In genomic region chr16:8782673-8783072, GRCh38 we compare ENCODE assay signal across 33 cellular contexts.
"Had no signal": no experiment of that assay in that cellular context is flagged by ENCODE, and none has a peak within 500 bp of the region (broad histone marks: within the 10 kb centered on the region; RNA-seq: fewer than 3 reads in every experiment).

No MANE protein-coding gene starts in this region.

- H3K27ac Mint-ChIP-seq: activated CD4-positive, alpha-beta memory T cell treated with anti-CD3 and anti-CD28 coated beads for 36 hours; activated CD4-positive, alpha-beta T cell treated with anti-CD3 and anti-CD28 coated beads for 36 hours; activated CD8-positive, alpha-beta memory T cell treated with anti-CD3 and anti-CD28 coated beads, Interleukin-2, amount 10 ng/mL, durations not matched to agents 7 days and 5 days; activated CD8-positive, alpha-beta T cell treated with anti-CD3 and anti-CD28 coated beads, Interleukin-2, amount 10 ng/mL, durations not matched to agents 7 days and 5 days; activated naive CD8-positive, alpha-beta T cell treated with anti-CD3 and anti-CD28 coated beads, Interleukin-2, amount 10 ng/mL, durations not matched to agents 7 days and 5 days; activated T-helper 1 cell treated with anti-CD3 and anti-CD28 coated beads, Interleukin-12 subunit alpha, Interleukin-12 subunit beta, Interleukin-2, Interleukin-4 antibody, amounts not matched to agents 30 ng/mL and 10 ng/mL and 1 ng/mL, durations not matched to agents 14 hours and 24 hours and 36 hours; dendritic cell treated with granulocyte-macrophage colony-stimulating factor and Interleukin-4, amounts not matched to agents 40 ng/mL and 50 ng/mL, for 4 days; endodermal cell; T-helper 17 cell; T-helper 2 cell treated with Interferon-gamma antibody and Interleukin-4, amounts not matched to agents 5 μg/mL and 100 μg/mL, for 36 hours had no signal

- H3K9me3 ChIP-seq: ascending aorta, breast epithelium, esophagus muscularis mucosa, gastroesophageal sphincter, heart right ventricle had no signal

- H3K4me1 Mint-ChIP-seq: activated CD4-positive, alpha-beta T cell treated with anti-CD3 and anti-CD28 coated beads for 36 hours; activated CD4-positive, alpha-beta T cell treated with anti-CD3 and anti-CD28 coated beads, Interleukin-2, amount 10 ng/mL, durations not matched to agents 24 days and 14 days; activated CD8-positive, alpha-beta memory T cell treated with anti-CD3 and anti-CD28 coated beads, Interleukin-2, amount 10 ng/mL, durations not matched to agents 7 days and 5 days; activated naive CD8-positive, alpha-beta T cell treated with anti-CD3 and anti-CD28 coated beads, Interleukin-2, amount 10 ng/mL, durations not matched to agents 7 days and 5 days; brain had no signal

- H3K27me3 ChIP-seq: ascending aorta, breast epithelium, cardiac muscle cell, dorsolateral prefrontal cortex, esophagus muscularis mucosa, foreskin keratinocyte, gastroesophageal sphincter, heart right ventricle had no signal

- H3K9me3 Mint-ChIP-seq: activated CD4-positive, alpha-beta memory T cell treated with anti-CD3 and anti-CD28 coated beads for 36 hours; activated CD4-positive, alpha-beta T cell treated with anti-CD3 and anti-CD28 coated beads, Interleukin-2, amount 10 ng/mL, durations not matched to agents 24 days and 14 days; activated naive CD4-positive, alpha-beta T cell treated with anti-CD3 and anti-CD28 coated beads, Interleukin-2, amount 50 U/mL, for 72 hours; activated naive CD8-positive, alpha-beta T cell treated with anti-CD3 and anti-CD28 coated beads, Interleukin-2, amount 10 ng/mL, durations not matched to agents 7 days and 5 days; activated T-helper 1 cell treated with anti-CD3 and anti-CD28 coated beads, Interleukin-12 subunit alpha, Interleukin-12 subunit beta, Interleukin-2, Interleukin-4 antibody, amounts not matched to agents 30 ng/mL and 10 ng/mL and 1 ng/mL, durations not matched to agents 14 hours and 24 hours and 36 hours; brain; dendritic cell treated with granulocyte-macrophage colony-stimulating factor and Interleukin-4, amounts not matched to agents 40 ng/mL and 50 ng/mL, for 4 days; endodermal cell; T-helper 2 cell treated with Interferon-gamma antibody and Interleukin-4, amounts not matched to agents 5 μg/mL and 100 μg/mL, for 36 hours had no signal

- ATAC-seq: activated CD4-positive, alpha-beta T cell treated with anti-CD3 and anti-CD28 coated beads for 36 hours; activated CD8-positive, alpha-beta memory T cell treated with anti-CD3 and anti-CD28 coated beads, Interleukin-2, amount 10 ng/mL, durations not matched to agents 7 days and 5 days; activated CD8-positive, alpha-beta T cell treated with anti-CD3 and anti-CD28 coated beads, Interleukin-2, amount 10 ng/mL, durations not matched to agents 7 days and 5 days; activated naive CD4-positive, alpha-beta T cell treated with anti-CD3 and anti-CD28 coated beads, Interleukin-2, amount 50 U/mL, for 72 hours; foreskin keratinocyte; gastroesophageal sphincter; T-helper 17 cell had no signal

- DNase-seq: activated CD4-positive, alpha-beta memory T cell treated with anti-CD3 and anti-CD28 coated beads for 36 hours; activated CD4-positive, alpha-beta T cell treated with anti-CD3 and anti-CD28 coated beads for 36 hours; activated CD4-positive, alpha-beta T cell treated with anti-CD3 and anti-CD28 coated beads, Interleukin-2, amount 10 ng/mL, durations not matched to agents 24 days and 14 days; activated CD4-positive, CD25-positive, alpha-beta regulatory T cell; activated CD4-positive, CD25-positive, alpha-beta regulatory T cell treated with anti-CD3 and anti-CD28 coated beads, Interleukin-2, amount 50 U/mL, for 72 hours; activated CD8-positive, alpha-beta memory T cell treated with anti-CD3 and anti-CD28 coated beads, Interleukin-2, amount 10 ng/mL, durations not matched to agents 7 days and 5 days; activated CD8-positive, alpha-beta memory T cell treated with anti-CD3 and anti-CD28 coated beads, Interleukin-2, amount 50 U/mL, for 4 hours; activated CD8-positive, alpha-beta T cell treated with anti-CD3 and anti-CD28 coated beads, Interleukin-2, amount 10 ng/mL, durations not matched to agents 7 days and 5 days; activated gamma-delta T cell; activated naive CD4-positive, alpha-beta T cell treated with Interleukin-2 at 50 U/mL for 16 hours; activated naive CD8-positive, alpha-beta T cell treated with anti-CD3 and anti-CD28 coated beads, Interleukin-2, amount 10 ng/mL, durations not matched to agents 7 days and 5 days; activated T-cell treated with anti-CD3 and anti-CD28 coated beads, Interleukin-2, amount 50 U/mL, for 1 hour; activated T-cell treated with anti-CD3 and anti-CD28 coated beads, Interleukin-2, amount 50 U/mL, for 48 hours; central memory CD4-positive, alpha-beta T cell; dorsolateral prefrontal cortex; effector memory CD4-positive, alpha-beta T cell; foreskin keratinocyte; heart right ventricle; T-helper 1 cell; T-helper 17 cell; T1000 had no signal

- H3K36me3 Mint-ChIP-seq: activated CD4-positive, alpha-beta memory T cell treated with anti-CD3 and anti-CD28 coated beads for 36 hours; activated CD8-positive, alpha-beta memory T cell treated with anti-CD3 and anti-CD28 coated beads, Interleukin-2, amount 10 ng/mL, durations not matched to agents 7 days and 5 days; activated naive CD4-positive, alpha-beta T cell treated with anti-CD3 and anti-CD28 coated beads, Interleukin-2, amount 50 U/mL, for 72 hours; activated naive CD8-positive, alpha-beta T cell treated with anti-CD3 and anti-CD28 coated beads, Interleukin-2, amount 10 ng/mL, durations not matched to agents 7 days and 5 days had no signal

- H3K4me3 ChIP-seq: ascending aorta, breast epithelium, cardiac muscle cell, coronary artery, dorsolateral prefrontal cortex, esophagus muscularis mucosa, gastroesophageal sphincter, heart right ventricle had no signal

- H3K36me3 ChIP-seq: breast epithelium had no signal

- H3K4me1 ChIP-seq: ascending aorta, breast epithelium, foreskin keratinocyte, gastroesophageal sphincter, heart right ventricle had no signal

- H3K27ac ChIP-seq: ascending aorta, breast epithelium, cardiac muscle cell, coronary artery, dorsolateral prefrontal cortex, esophagus muscularis mucosa, foreskin keratinocyte, gastroesophageal sphincter, heart right ventricle had no signal

- H3K27me3 Mint-ChIP-seq: activated CD4-positive, alpha-beta memory T cell treated with anti-CD3 and anti-CD28 coated beads for 36 hours; activated CD4-positive, alpha-beta T cell treated with anti-CD3 and anti-CD28 coated beads for 36 hours; activated CD4-positive, alpha-beta T cell treated with anti-CD3 and anti-CD28 coated beads, Interleukin-2, amount 10 ng/mL, durations not matched to agents 24 days and 14 days; activated CD8-positive, alpha-beta memory T cell treated with anti-CD3 and anti-CD28 coated beads, Interleukin-2, amount 10 ng/mL, durations not matched to agents 7 days and 5 days; activated naive CD8-positive, alpha-beta T cell treated with anti-CD3 and anti-CD28 coated beads, Interleukin-2, amount 10 ng/mL, durations not matched to agents 7 days and 5 days; brain; dendritic cell treated with granulocyte-macrophage colony-stimulating factor and Interleukin-4, amounts not matched to agents 40 ng/mL and 50 ng/mL, for 4 days; T-helper 17 cell had no signal

- H3K4me3 Mint-ChIP-seq: activated CD4-positive, alpha-beta memory T cell treated with anti-CD3 and anti-CD28 coated beads for 36 hours; activated CD4-positive, alpha-beta T cell treated with anti-CD3 and anti-CD28 coated beads for 36 hours; activated CD4-positive, alpha-beta T cell treated with anti-CD3 and anti-CD28 coated beads, Interleukin-2, amount 10 ng/mL, durations not matched to agents 24 days and 14 days; activated CD8-positive, alpha-beta memory T cell treated with anti-CD3 and anti-CD28 coated beads, Interleukin-2, amount 10 ng/mL, durations not matched to agents 7 days and 5 days; activated CD8-positive, alpha-beta T cell treated with anti-CD3 and anti-CD28 coated beads, Interleukin-2, amount 10 ng/mL, durations not matched to agents 7 days and 5 days; activated naive CD8-positive, alpha-beta T cell treated with anti-CD3 and anti-CD28 coated beads, Interleukin-2, amount 10 ng/mL, durations not matched to agents 7 days and 5 days; activated T-helper 1 cell treated with anti-CD3 and anti-CD28 coated beads, Interleukin-12 subunit alpha, Interleukin-12 subunit beta, Interleukin-2, Interleukin-4 antibody, amounts not matched to agents 30 ng/mL and 10 ng/mL and 1 ng/mL, durations not matched to agents 14 hours and 24 hours and 36 hours; brain; dendritic cell treated with granulocyte-macrophage colony-stimulating factor and Interleukin-4, amounts not matched to agents 40 ng/mL and 50 ng/mL, for 4 days; endodermal cell; T-helper 17 cell; T-helper 2 cell treated with Interferon-gamma antibody and Interleukin-4, amounts not matched to agents 5 μg/mL and 100 μg/mL, for 36 hours had no signal
